ENCODE assay signal across 1 cellular context in genomic region chr11:68852628-68853027, GRCh38.
TF ChIP-seq lines count a peak whose summit lies in the region.

No MANE protein-coding gene starts in this region.

TF ChIP-seq in K562, 482 proteins besides CTCF, POLR2A, EP300 and RAD21:
- peak; percentile 43; the same call in 1 of the 2 replicates for TF ChIP-seq BCOR (IDR thresholded peaks at IDR 0.05)
- TF ChIP-seq XRCC5 (IDR thresholded peaks at IDR 0.05; ENCODE audit: low read depth, low read length), result no peak
